ENCODE assay signal across 3 cellular contexts in the genomic region with DNA sequence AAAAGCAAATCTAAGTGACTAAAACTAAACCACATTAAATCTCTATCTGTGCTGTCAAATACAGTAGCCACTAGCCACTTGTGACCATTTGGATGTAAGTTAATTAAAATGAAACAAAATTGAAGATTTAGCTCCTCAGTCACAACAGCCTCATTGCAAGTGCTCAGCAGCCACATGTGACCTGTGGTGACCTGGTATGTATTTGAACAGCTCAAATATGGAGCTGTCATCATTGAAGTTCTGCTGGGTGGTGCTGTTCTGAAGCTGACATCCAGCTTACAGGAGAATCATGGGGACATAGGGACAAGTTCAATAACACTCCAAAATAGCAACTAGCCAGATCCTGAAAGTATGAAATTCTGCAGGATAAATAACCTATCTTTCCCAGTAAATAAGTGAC.
A peak's percentile ranks its signal among the peaks of the same experiment; 100 is the strongest.
TF ChIP-seq lines count a peak whose summit lies in the region.

No MANE protein-coding gene starts in this region.

TF ChIP-seq in HepG2, 621 proteins besides CTCF, POLR2A, EP300 and RAD21:
- TF ChIP-seq NR2F6 (IDR thresholded peaks at IDR 0.05) (peak; percentile 69), NR2F6 (CRISPR knock-in tag; IDR thresholded peaks at IDR 0.05) (peak; percentile 70), NR2F1 (CRISPR knock-in tag; IDR thresholded peaks at IDR 0.05) (peak; percentile 41; a peak in 1 of 4 replicates), ZNF235 (CRISPR knock-in tag; IDR thresholded peaks at IDR 0.05; ENCODE audit: borderline replicate concordance) (no peak), ZNF766 (CRISPR knock-in tag; IDR thresholded peaks at IDR 0.05; ENCODE audit: borderline replicate concordance) (no peak), TEAD3 (CRISPR knock-in tag; optimal IDR thresholded peaks at IDR 0.05; ENCODE audit: borderline replicate concordance) (peak; percentile 78), ZSCAN22 (CRISPR knock-in tag; IDR thresholded peaks at IDR 0.05) (no peak), CCAR2 (optimal IDR thresholded peaks at IDR 0.05; ENCODE audit: low read depth, low read length) (no peak), RARA (CRISPR knock-in tag; IDR thresholded peaks at IDR 0.05) (0 out of 2 replicates have a peak, but pooled peaks have one; percentile 20), ZNF30 (CRISPR knock-in tag; IDR thresholded peaks at IDR 0.05) (no peak), ZKSCAN8 (CRISPR knock-in tag; IDR thresholded peaks at IDR 0.05; ENCODE audit: borderline replicate concordance) (no peak)
- TF ChIP-seq, protein P1, sequence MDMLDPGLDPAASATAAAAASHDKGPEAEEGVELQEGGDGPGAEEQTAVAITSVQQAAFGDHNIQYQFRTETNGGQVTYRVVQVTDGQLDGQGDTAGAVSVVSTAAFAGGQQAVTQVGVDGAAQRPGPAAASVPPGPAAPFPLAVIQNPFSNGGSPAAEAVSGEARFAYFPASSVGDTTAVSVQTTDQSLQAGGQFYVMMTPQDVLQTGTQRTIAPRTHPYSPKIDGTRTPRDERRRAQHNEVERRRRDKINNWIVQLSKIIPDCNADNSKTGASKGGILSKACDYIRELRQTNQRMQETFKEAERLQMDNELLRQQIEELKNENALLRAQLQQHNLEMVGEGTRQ (IDR thresholded peaks at IDR 0.05; ENCODE audit: low read depth, low read length), result 0 out of 2 replicates have a peak, but pooled peaks have one; percentile 25
- TF ChIP-seq, protein P1 (CRISPR knock-in tag; IDR thresholded peaks at IDR 0.05; ENCODE audit: borderline replicate concordance), result no peak; the same call in 1 of the 2 replicates
- TF ChIP-seq, protein P2, sequence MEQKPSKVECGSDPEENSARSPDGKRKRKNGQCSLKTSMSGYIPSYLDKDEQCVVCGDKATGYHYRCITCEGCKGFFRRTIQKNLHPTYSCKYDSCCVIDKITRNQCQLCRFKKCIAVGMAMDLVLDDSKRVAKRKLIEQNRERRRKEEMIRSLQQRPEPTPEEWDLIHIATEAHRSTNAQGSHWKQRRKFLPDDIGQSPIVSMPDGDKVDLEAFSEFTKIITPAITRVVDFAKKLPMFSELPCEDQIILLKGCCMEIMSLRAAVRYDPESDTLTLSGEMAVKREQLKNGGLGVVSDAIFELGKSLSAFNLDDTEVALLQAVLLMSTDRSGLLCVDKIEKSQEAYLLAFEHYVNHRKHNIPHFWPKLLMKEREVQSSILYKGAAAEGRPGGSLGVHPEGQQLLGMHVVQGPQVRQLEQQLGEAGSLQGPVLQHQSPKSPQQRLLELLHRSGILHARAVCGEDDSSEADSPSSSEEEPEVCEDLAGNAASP (CRISPR knock-in tag; IDR thresholded peaks at IDR 0.05; ENCODE audit: borderline replicate concordance), result peak; percentile 22; the same call in 1 of the 2 replicates

TF ChIP-seq in K562, 482 proteins besides CTCF, POLR2A, EP300 and RAD21:
- no peak for TF ChIP-seq RBM17 (IDR thresholded peaks at IDR 0.05; ENCODE audit: borderline replicate concordance, low read depth, low read length)
- TF ChIP-seq, protein P1 (CRISPR knock-in tag; IDR thresholded peaks at IDR 0.05), result 0 out of 2 replicates have a peak, but pooled peaks have one; percentile 10
TF ChIP-seq in K562: peak in this region for 1.

TF ChIP-seq in HEK293T, 16 proteins besides CTCF, POLR2A, EP300 and RAD21:
- TF ChIP-seq FOXM1 (IDR thresholded peaks at IDR 0.05; ENCODE audit: borderline replicate concordance) (no peak), TARDBP (IDR thresholded peaks at IDR 0.05) (no peak), SP1 (IDR thresholded peaks at IDR 0.05) (no peak), HDGF (IDR thresholded peaks at IDR 0.05; ENCODE audit: borderline replicate concordance) (no peak), ELF4 (IDR thresholded peaks at IDR 0.05) (no peak), SUZ12 (IDR thresholded peaks at IDR 0.05) (no peak), ARNT (IDR thresholded peaks at IDR 0.05) (no peak), L3MBTL2 (conservative IDR thresholded peaks at IDR 0.05) (no peak)
- TF ChIP-seq, protein P3, sequence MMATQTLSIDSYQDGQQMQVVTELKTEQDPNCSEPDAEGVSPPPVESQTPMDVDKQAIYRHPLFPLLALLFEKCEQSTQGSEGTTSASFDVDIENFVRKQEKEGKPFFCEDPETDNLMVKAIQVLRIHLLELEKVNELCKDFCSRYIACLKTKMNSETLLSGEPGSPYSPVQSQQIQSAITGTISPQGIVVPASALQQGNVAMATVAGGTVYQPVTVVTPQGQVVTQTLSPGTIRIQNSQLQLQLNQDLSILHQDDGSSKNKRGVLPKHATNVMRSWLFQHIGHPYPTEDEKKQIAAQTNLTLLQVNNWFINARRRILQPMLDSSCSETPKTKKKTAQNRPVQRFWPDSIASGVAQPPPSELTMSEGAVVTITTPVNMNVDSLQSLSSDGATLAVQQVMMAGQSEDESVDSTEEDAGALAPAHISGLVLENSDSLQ (IDR thresholded peaks at IDR 0.05), result no peak
